In the genomic region with DNA sequence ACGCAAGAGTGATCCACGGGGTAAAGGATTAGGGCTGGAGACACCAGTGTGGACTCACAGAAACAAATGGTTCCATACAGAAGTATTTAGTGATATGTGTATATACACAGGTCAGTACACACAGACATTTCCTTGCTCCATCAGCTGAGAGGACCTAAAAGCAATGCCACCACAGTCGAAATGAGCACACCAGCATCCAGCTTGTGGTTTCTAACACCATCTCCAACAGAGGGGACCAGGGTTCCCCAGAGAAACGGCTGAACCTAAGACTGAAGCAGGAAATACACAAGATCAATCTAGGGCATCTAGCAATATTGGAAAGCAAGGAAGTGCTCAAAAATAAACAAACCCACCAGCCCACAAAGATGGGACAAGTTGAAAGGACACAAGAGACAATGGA, we compare ENCODE assay signal across 23 cellular contexts.
"Had no signal": no experiment of that assay in that cellular context is flagged by ENCODE, and none has a peak within 500 bp of the region (broad histone marks: within the 10 kb centered on the region; RNA-seq: fewer than 3 reads in every experiment).

No MANE protein-coding gene starts in this region.

- H3K27ac Mint-ChIP-seq: nephron progenitor cell; stimulated activated naive B cell treated with anti-CD40 and anti-IgM and Interleukin-4, amounts not matched to agents 10 μg/mL and 1 μg/mL and 100 μg/mL, for 72 hours had no signal

- H3K27me3 Mint-ChIP-seq: effector memory CD8-positive, alpha-beta T cell; stimulated activated naive B cell treated with anti-CD40 and anti-IgM and Interleukin-4, amounts not matched to agents 10 μg/mL and 1 μg/mL and 100 μg/mL, for 72 hours; stimulated activated naive CD8-positive, alpha-beta T cell treated with anti-CD3 and anti-CD28 coated beads, Interleukin-15, amount 100 ng/mL, for 72 hours had no signal

- H3K9me3 Mint-ChIP-seq: effector memory CD8-positive, alpha-beta T cell; stimulated activated naive B cell treated with anti-CD40 and anti-IgM and Interleukin-4, amounts not matched to agents 10 μg/mL and 1 μg/mL and 100 μg/mL, for 72 hours; stimulated activated naive CD8-positive, alpha-beta T cell treated with anti-CD3 and anti-CD28 coated beads, Interleukin-15, amount 100 ng/mL, for 72 hours had no signal

- H3K4me3 ChIP-seq: esophagus squamous epithelium, gastroesophageal sphincter, lung, psoas muscle, spleen, thoracic aorta, transverse colon had no signal

- ATAC-seq: gastroesophageal sphincter; left colon; left ventricle myocardium superior; psoas muscle; sciatic nerve; stimulated activated naive B cell treated with anti-CD40 and anti-IgM and Interleukin-4, amounts not matched to agents 10 μg/mL and 1 μg/mL and 100 μg/mL, for 72 hours had no signal

- H3K4me1 Mint-ChIP-seq: stimulated activated naive B cell treated with anti-CD40 and anti-IgM and Interleukin-4, amounts not matched to agents 10 μg/mL and 1 μg/mL and 100 μg/mL, for 72 hours had no signal

- DNase-seq: effector memory CD8-positive, alpha-beta T cell; esophagus squamous epithelium; foreskin fibroblast; glutamatergic neuron; left colon; left ventricle myocardium superior; mesenchymal stem cell; midbrain; nephron progenitor cell; psoas muscle; retina; spleen; stimulated activated CD4-positive, alpha-beta T cell treated with anti-CD3 and anti-CD28 coated beads, Interleukin-15, amount 100 ng/mL, for 24 hours; stimulated activated CD4-positive, alpha-beta T cell treated with anti-CD3 and anti-CD28 coated beads, Interleukin-1b, Interleukin-23, amount 100 ng/mL, for 48 hours; stimulated activated CD4-positive, alpha-beta T cell treated with anti-CD3 and anti-CD28 coated beads, Interleukin-4, amount 100 ng/mL, for 24 hours; stimulated activated naive B cell treated with anti-CD40 and anti-IgM and Interleukin-4, amounts not matched to agents 10 μg/mL and 1 μg/mL and 100 μg/mL, for 72 hours; stimulated activated naive CD8-positive, alpha-beta T cell treated with anti-CD3 and anti-CD28 coated beads, Interleukin-15, amount 100 ng/mL, for 72 hours; transverse colon had no signal

- H3K27ac ChIP-seq: esophagus squamous epithelium, gastroesophageal sphincter, parathyroid adenoma, psoas muscle, spleen, thoracic aorta, transverse colon had no signal

- H3K4me3 Mint-ChIP-seq: nephron progenitor cell; stimulated activated naive B cell treated with anti-CD40 and anti-IgM and Interleukin-4, amounts not matched to agents 10 μg/mL and 1 μg/mL and 100 μg/mL, for 72 hours; stimulated activated naive CD8-positive, alpha-beta T cell treated with anti-CD3 and anti-CD28 coated beads, Interleukin-15, amount 100 ng/mL, for 72 hours had no signal
